ENCODE assay signal across 19 cellular contexts in genomic region chr9:122221223-122221811, GRCh38. TPM values are rescaled to one million over a fixed set of nuclear protein-coding genes. Genes with fewer than 3 reads are reported as not detected.
DNase-seq lines count a peak whose midpoint lies in the region; ATAC-seq, FAIRE-seq and TF ChIP-seq lines count a peak whose summit lies in the region.
"Had no signal": no experiment of that assay in that cellular context is flagged by ENCODE, and none has a peak within 500 bp of the region (broad histone marks: within the 10 kb centered on the region; RNA-seq: fewer than 3 reads in every experiment).

No MANE protein-coding gene starts in this region.

- H3K9me3 Mint-ChIP-seq in GM23338 = peaks cover 11% of the 10 kb centered on the region
- no peaks in the 10 kb centered on the region for H3K9me3 Mint-ChIP-seq in stimulated activated memory B cell treated with anti-CD40 and anti-IgM and Interleukin-4, amounts not matched to agents 10 μg/mL and 1 μg/mL and 100 μg/mL, for 72 hours
- H3K9me3 Mint-ChIP-seq: mesothelial cell of epicardium; stimulated activated naive CD8-positive, alpha-beta T cell treated with anti-CD3 and anti-CD28 coated beads, Interleukin-15, Interleukin-2, amounts not matched to agents 100 ng/mL and 50 ng/mL, for 24 hours had no signal

- no peak overlapping the region for H2BK20ac ChIP-seq in H1 (ENCODE audit: low read length)

- no peak overlapping the region for H3K23ac ChIP-seq in H1 (ENCODE audit: insufficient read length)

- H3K9me2 ChIP-seq in GM23338 (ENCODE audit: insufficient read depth) = peaks cover 2% of the 10 kb centered on the region; the same call in 1 of the 2 replicates

- no peak overlapping the region for H3K56ac ChIP-seq in H1 (replicated peaks; ENCODE audit: insufficient read length, low read depth, low read length)

- no peak overlapping the region for H3K18ac ChIP-seq in H1 (ENCODE audit: extremely low read depth, low read length)

- H3K36me3 Mint-ChIP-seq in GM23338 (ENCODE audit: low read depth) = no peaks in the 10 kb centered on the region; the same call in 2 of the 3 replicates
- H3K36me3 Mint-ChIP-seq in stimulated activated memory B cell treated with anti-CD40 and anti-IgM and Interleukin-4, amounts not matched to agents 10 μg/mL and 1 μg/mL and 100 μg/mL, for 72 hours = no peaks in the 10 kb centered on the region
- H3K36me3 Mint-ChIP-seq: brain had no signal

- H3K79me2 ChIP-seq in GM23338 (replicated peaks; ENCODE audit: insufficient read depth) = no peaks in the 10 kb centered on the region
- H3K79me2 ChIP-seq in H1 (ENCODE audit: control insufficient read depth in 1 of 2, insufficient read depth in 2 of 2, low read length in 2 of 2) = no peaks in the 10 kb centered on the region

- H3K4me3 Mint-ChIP-seq in GM23338 = peak overlapping the region; percentile 71
- H3K4me3 Mint-ChIP-seq in stimulated activated memory B cell treated with anti-CD40 and anti-IgM and Interleukin-4, amounts not matched to agents 10 μg/mL and 1 μg/mL and 100 μg/mL, for 72 hours = no peak overlapping the region
- H3K4me3 Mint-ChIP-seq: mesothelial cell of epicardium; stimulated activated naive CD8-positive, alpha-beta T cell treated with anti-CD3 and anti-CD28 coated beads, Interleukin-15, Interleukin-2, amounts not matched to agents 100 ng/mL and 50 ng/mL, for 24 hours had no signal

- TF ChIP-seq POLR2A in H1 (IDR thresholded peaks at IDR 0.05; ENCODE audit: control extremely low read depth in 1 of 2, low read depth in 2 of 2, low read length in 2 of 2) = no peak

- no peak overlapping the region for H2BK120ac ChIP-seq in H1 (replicated peaks; ENCODE audit: low read depth, low read length)

- peaks cover 56% of the 10 kb centered on the region for H3K4me1 Mint-ChIP-seq in GM23338
- H3K4me1 Mint-ChIP-seq in stimulated activated memory B cell treated with anti-CD40 and anti-IgM and Interleukin-4, amounts not matched to agents 10 μg/mL and 1 μg/mL and 100 μg/mL, for 72 hours = peaks cover 36% of the 10 kb centered on the region

- no peak overlapping the region for H4K91ac ChIP-seq in H1 (replicated peaks; ENCODE audit: insufficient read length, low read length)

- peak overlapping the region; percentile 85 for H3K4me2 ChIP-seq in GM23338
- H3K4me2 ChIP-seq in H1 (ENCODE audit: insufficient read depth in 1 of 2, low read depth in 2 of 2, low read length in 2 of 2) = peak overlapping the region; percentile 80 to 87

- H2AFZ ChIP-seq in GM23338 = peak overlapping the region; percentile 97
- H2AFZ ChIP-seq in H1 (ENCODE audit: low read length) = no peak overlapping the region

- peaks cover 9% of the 10 kb centered on the region for H3F3A ChIP-seq in GM23338 (replicated peaks; ENCODE audit: low read depth)

- H4K5ac ChIP-seq in H1 (ENCODE audit: insufficient read length, low read depth, low read length) = no peak overlapping the region

- TF ChIP-seq RAD21 in H1 (IDR thresholded peaks at IDR 0.05 in 1 of 2, conservative IDR thresholded peaks at IDR 0.05 in 1 of 2; ENCODE audit: low read depth in 2 of 2, low read length in 2 of 2) = no peak

- H3K23me2 ChIP-seq in H1 (ENCODE audit: low read depth, low read length) = peaks cover 25% of the 10 kb centered on the region; the same call in 1 of the 2 replicates

- no peak overlapping the region for H3K27ac ChIP-seq in GM23338 (ENCODE audit: low read depth)
- H3K27ac ChIP-seq in H1 (ENCODE audit: low read depth, low read length) = no peak overlapping the region
- H3K27ac ChIP-seq: esophagus muscularis mucosa, upper lobe of left lung had no signal

- no peak for TF ChIP-seq CTCF in GM23338 (conservative IDR thresholded peaks at IDR 0.05; ENCODE audit: low read depth in 2 of 2)
- TF ChIP-seq CTCF in H1 (IDR thresholded peaks at IDR 0.05; ENCODE audit: control extremely low read depth in 1 of 3, insufficient read depth in 1 of 3, low read depth in 1 of 3, low read length in 3 of 3) = no peak

- no peak overlapping the region for H3K4ac ChIP-seq in H1 (replicated peaks; ENCODE audit: insufficient read length, low read depth, low read length)

- H3K27me3 ChIP-seq in GM23338 (ENCODE audit: insufficient read depth) (peaks cover 100% of the 10 kb centered on the region), H1 (replicated peaks in 1 of 4; ENCODE audit: control insufficient read depth in 3 of 4, extremely low read depth in 1 of 4, insufficient read depth in 3 of 4, low read length in 3 of 4) (peaks cover 93 to 100% (median 99%) of the 10 kb centered on the region in 4 experiments)

- H2AK5ac ChIP-seq in H1 (ENCODE audit: low read depth, low read length) = no peak overlapping the region

- POLR2A ChIA-PET in H1 (lab: Charles Lee; ENCODE audit: partially characterized antibody) = interaction anchor here (0.7 to 1.0 kb wide), 4 partner anchors 24 to 94 kb away, joined by 3 to 4 read pairs (median 3); no protein-coding TSS in a partner anchor

- H3K27me3 Mint-ChIP-seq in GM23338 (ENCODE audit: insufficient read depth, low read depth, poor library complexity) = peaks cover 100% of the 10 kb centered on the region
- H3K27me3 Mint-ChIP-seq in stimulated activated memory B cell treated with anti-CD40 and anti-IgM and Interleukin-4, amounts not matched to agents 10 μg/mL and 1 μg/mL and 100 μg/mL, for 72 hours = peaks cover 93% of the 10 kb centered on the region

- FAIRE-seq in H1 (lab: Jason Lieb, UNC) = peak; percentile 7

- no peak overlapping the region for H4K8ac ChIP-seq in H1 (ENCODE audit: extremely low read depth, insufficient read depth, low read length)

- CTCF ChIA-PET in H1 (lab: Charles Lee; ENCODE audit: partially characterized antibody) = interaction anchor here (0.8 to 4.6 kb wide), 5 partner anchors 9 to 97 kb away, joined by 3 to 26 read pairs (median 3); partner anchors contain the start of gene NDUFA8

- peak overlapping the region; percentile 63 for H3K4me3 ChIP-seq in GM23338
- peak overlapping the region; percentile 8 to 59 (median 26); a peak in 6 of 8 replicates for H3K4me3 ChIP-seq in H1 (ENCODE audit: extremely low read depth in 1 of 4, insufficient read depth in 2 of 4, low read depth in 3 of 4, low read length in 4 of 4)
- H3K4me3 ChIP-seq: upper lobe of left lung had no signal

- H4K20me1 ChIP-seq in GM23338 (replicated peaks; ENCODE audit: insufficient read depth) (peaks cover 10% of the 10 kb centered on the region; the same call in 1 of the 2 replicates), H1 (replicated peaks in 1 of 2; ENCODE audit: control insufficient read depth in 1 of 2, insufficient read depth in 2 of 2, low read length in 2 of 2) (peaks cover 17 to 38% of the 10 kb centered on the region in 2 experiments)

- H3K14ac ChIP-seq in H1 (ENCODE audit: insufficient read length) = no peak overlapping the region

- H3K9ac ChIP-seq in H1 (replicated peaks in 1 of 4; ENCODE audit: extremely low read depth in 1 of 4, low read depth in 3 of 4, low read length in 3 of 4) = no peak overlapping the region

- no peaks in the 10 kb centered on the region for H3K79me1 ChIP-seq in H1 (ENCODE audit: low read depth, low read length)

- H3K36me3 ChIP-seq in GM23338 (ENCODE audit: insufficient read depth) (no peaks in the 10 kb centered on the region), H1 (ENCODE audit: control insufficient read depth in 2 of 4, insufficient read depth in 4 of 4, low read length in 3 of 4) (no peaks in the 10 kb centered on the region; a peak in 1 of 8 replicates)
- H3K36me3 ChIP-seq: esophagus muscularis mucosa, upper lobe of left lung had no signal

- DNase-seq in AG20443 (ENCODE audit: low spot score) (peak; percentile 13), GM23338 (ENCODE audit: low spot score) (peak; percentile 87), H1 (ENCODE audit: low read depth in 1 of 2, low spot score in 2 of 2) (peak in 1 of 2 experiments; percentile 85), left kidney (ENCODE audit: low read depth, low spot score) (peak; percentile 52), occipital lobe (lab: John Stamatoyannopoulos, UW) (no peak)
- DNase-seq: ACHN; activated CD4-positive, alpha-beta T cell treated with anti-CD3 and anti-CD28 coated beads for 1 hour; kidney glomerular epithelial cell; NCI-H1436; NCI-H774 had no signal

- no peak for TF ChIP-seq EP300 in H1 (IDR thresholded peaks at IDR 0.05; ENCODE audit: borderline replicate concordance in 1 of 2, low read depth in 2 of 2, low read length in 2 of 2)

- 4% methylated on average over 18 of the region's 26 CpGs; no CpG with 5 or more reads in 1 of the 2 experiments for WGBS in H1 (ENCODE audit: extremely low coverage in 1 of 2, insufficient coverage in 1 of 2, insufficient read length in 1 of 2, insufficient replicate concordance in 2 of 2, low coverage in 1 of 2, low lambda C conversion rate in 2 of 2, missing lambda C conversion rate in 1 of 2), 2 experiments

- H2BK15ac ChIP-seq in H1 (ENCODE audit: low read length) = no peak overlapping the region

- ATAC-seq in GM23338 (peak; percentile 16), HG02623 (IDR thresholded peaks at IDR 0.05; ENCODE audit: unreplicated experiment) (no peak), HG02885 (IDR thresholded peaks at IDR 0.05; ENCODE audit: poor library complexity, unreplicated experiment) (no peak)
- ATAC-seq in stimulated activated memory B cell treated with anti-CD40 and anti-IgM and Interleukin-4, amounts not matched to agents 10 μg/mL and 1 μg/mL and 100 μg/mL, for 72 hours = no peak

- H2BK5ac ChIP-seq in H1 (ENCODE audit: low read depth, low read length) = 0 out of 2 replicates have a peak overlapping the region, but pooled peaks have one; percentile 17

- no peak overlapping the region for H2BK12ac ChIP-seq in H1 (ENCODE audit: low read depth, low read length)

- peaks cover 42% of the 10 kb centered on the region for H3K4me1 ChIP-seq in GM23338 (ENCODE audit: insufficient read depth)
- peaks cover 5 to 53% (median 40%) of the 10 kb centered on the region in 4 experiments for H3K4me1 ChIP-seq in H1 (replicated peaks in 1 of 4; ENCODE audit: control insufficient read depth in 3 of 4, insufficient read depth in 4 of 4, low read length in 3 of 4)

- no peaks in the 10 kb centered on the region for H3K9me3 ChIP-seq in H1 (ENCODE audit: insufficient read depth in 2 of 2, low read depth in 1 of 2, low read length in 1 of 2)
- H3K9me3 ChIP-seq: esophagus muscularis mucosa, upper lobe of left lung had no signal

- no peak overlapping the region for H3K27ac Mint-ChIP-seq in GM23338
- H3K27ac Mint-ChIP-seq in stimulated activated memory B cell treated with anti-CD40 and anti-IgM and Interleukin-4, amounts not matched to agents 10 μg/mL and 1 μg/mL and 100 μg/mL, for 72 hours = no peak overlapping the region
- H3K27ac Mint-ChIP-seq: brain; mesothelial cell of epicardium; stimulated activated naive CD8-positive, alpha-beta T cell treated with anti-CD3 and anti-CD28 coated beads, Interleukin-15, Interleukin-2, amounts not matched to agents 100 ng/mL and 50 ng/mL, for 24 hours had no signal

RNA-seq across cellular contexts. Expression of gene LHX6, which starts 7.4 kb away (rescaled TPM):
- 1.0 and 1.3 TPM in 2 replicates for total RNA-seq in GM23338 (2014; rRNA removed; shearing (Covaris generic))
- polyA plus RNA-seq in GM23338 (2016; fragmentation: Nextera tagmentation; extraction: Ambion mirVana) (1.2 and 1.3 TPM in 2 replicates), H1 (2011; rRNA removed) (0.92 and 1.0 TPM in 2 replicates)
- 1.2 and 1.9 TPM in 2 replicates for total RNA-seq in H1 (2021; fragmentation: NEBNext Ultra II Directional; extraction: Animal tissue kit (Norgen Biotek cat#: 25700))
- polyA plus RNA-seq in H1 (2011; cell fraction: cytosol; rRNA removed) = 0.96 TPM
- 1.3 TPM for polyA plus RNA-seq in H1 (2011; cell fraction: nucleus; rRNA removed)
- 0.47 to 1.5 TPM (median 0.91 TPM) in 4 replicates for polyA plus RNA-seq in H1 (2012, experiment 1 of 2)
- polyA plus RNA-seq in H1 (2012, experiment 2 of 2) = 0.52 TPM
- polyA plus RNA-seq in H1 (2013, experiment 1 of 2) = 1.3 TPM
- polyA plus RNA-seq in H1 (2013, experiment 2 of 2) = 1.4 TPM
- 0.63 and 0.88 TPM in 2 replicates for polyA minus RNA-seq in H1 (2011; rRNA and poly(A)+ RNA removed)
- 0.44 TPM for polyA minus RNA-seq in H1 (2011; cell fraction: cytosol; rRNA and poly(A)+ RNA removed)
- polyA minus RNA-seq in H1 (2011; cell fraction: nucleus; rRNA and poly(A)+ RNA removed) = 1.4 TPM
- 20.0 TPM for total RNA-seq in occipital lobe
- total RNA-seq: activated CD8-positive, alpha-beta memory T cell treated with anti-CD3 and anti-CD28 coated beads for 36 hours had no signal

RNA-seq across cellular contexts. Expression of gene RBM18, which starts 43.3 kb away (rescaled TPM):
- 9.3 and 9.9 TPM in 2 replicates for total RNA-seq in GM23338 (2014; rRNA removed; shearing (Covaris generic))
- polyA plus RNA-seq in GM23338 (2016; fragmentation: Nextera tagmentation; extraction: Ambion mirVana) = 23.2 and 25.5 TPM in 2 replicates
- total RNA-seq in H1 (2021; fragmentation: NEBNext Ultra II Directional; extraction: Animal tissue kit (Norgen Biotek cat#: 25700)) = 14.3 and 15.0 TPM in 2 replicates
- 2.4 and 5.9 TPM in 2 replicates for polyA plus RNA-seq in H1 (2011; rRNA removed)
- polyA plus RNA-seq in H1 (2011; cell fraction: cytosol; rRNA removed) = 8.2 TPM
- 2.8 TPM for polyA plus RNA-seq in H1 (2011; cell fraction: nucleus; rRNA removed)
- 9.9 to 17.1 TPM (median 12.0 TPM) in 4 replicates for polyA plus RNA-seq in H1 (2012, experiment 1 of 2)
- polyA plus RNA-seq in H1 (2012, experiment 2 of 2) = 1.6 TPM
- 7.6 TPM for polyA plus RNA-seq in H1 (2013, experiment 1 of 2)
- polyA plus RNA-seq in H1 (2013, experiment 2 of 2) = 8.4 TPM
- polyA minus RNA-seq in H1 (2011; rRNA and poly(A)+ RNA removed) = 10.6 and 12.3 TPM in 2 replicates
- 4.3 TPM for polyA minus RNA-seq in H1 (2011; cell fraction: cytosol; rRNA and poly(A)+ RNA removed)
- polyA minus RNA-seq in H1 (2011; cell fraction: nucleus; rRNA and poly(A)+ RNA removed) = 4.4 TPM
- total RNA-seq in occipital lobe = 18.1 TPM

RNA-seq across cellular contexts. Expression of gene MRRF, which starts 43.4 kb away (rescaled TPM):
- total RNA-seq in GM23338 (2014; rRNA removed; shearing (Covaris generic)) = 31.5 and 32.7 TPM in 2 replicates
- polyA plus RNA-seq in GM23338 (2016; fragmentation: Nextera tagmentation; extraction: Ambion mirVana) = 25.1 and 27.8 TPM in 2 replicates
- 42.2 and 47.8 TPM in 2 replicates for total RNA-seq in H1 (2021; fragmentation: NEBNext Ultra II Directional; extraction: Animal tissue kit (Norgen Biotek cat#: 25700))
- 16.7 and 29.4 TPM in 2 replicates for polyA plus RNA-seq in H1 (2011; rRNA removed)
- polyA plus RNA-seq in H1 (2011; cell fraction: cytosol; rRNA removed) = 34.9 TPM
- polyA plus RNA-seq in H1 (2011; cell fraction: nucleus; rRNA removed) = 35.9 TPM
- 33.0 to 43.0 TPM (median 39.6 TPM) in 4 replicates for polyA plus RNA-seq in H1 (2012, experiment 1 of 2)
- 8.0 TPM for polyA plus RNA-seq in H1 (2012, experiment 2 of 2)
- polyA plus RNA-seq in H1 (2013, experiment 1 of 2) = 41.6 TPM
- polyA plus RNA-seq in H1 (2013, experiment 2 of 2) = 37.7 TPM
- polyA minus RNA-seq in H1 (2011; rRNA and poly(A)+ RNA removed) = 52.5 and 65.8 TPM in 2 replicates
- polyA minus RNA-seq in H1 (2011; cell fraction: cytosol; rRNA and poly(A)+ RNA removed) = 20.6 TPM
- polyA minus RNA-seq in H1 (2011; cell fraction: nucleus; rRNA and poly(A)+ RNA removed) = 51.0 TPM
- total RNA-seq in occipital lobe = 26.2 TPM
